Comparison of ENCODE assay signal across 17 cellular contexts in the genomic region with DNA sequence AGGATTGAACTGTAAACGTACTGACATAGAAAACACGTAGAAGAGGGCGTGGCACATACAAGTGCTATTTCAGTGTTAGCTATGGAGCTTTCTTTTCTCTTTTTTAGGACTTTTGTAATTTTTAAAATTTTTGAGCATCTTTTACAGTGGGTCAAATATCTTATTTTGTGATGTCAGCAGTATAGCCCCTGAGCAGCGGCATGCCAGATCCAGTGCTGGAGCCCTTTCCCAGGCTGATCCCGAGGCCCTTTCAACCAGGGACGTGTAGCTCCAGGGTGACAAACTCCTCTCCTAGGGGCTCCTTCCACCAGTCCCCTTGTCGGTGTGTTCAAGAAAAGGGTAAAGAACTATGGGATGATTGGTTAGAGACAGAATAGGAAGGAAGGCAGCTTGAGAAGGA.
DNase-seq lines count a peak whose midpoint lies in the region; ATAC-seq and TF ChIP-seq lines count a peak whose summit lies in the region.
"Had no signal": no experiment of that assay in that cellular context is flagged by ENCODE, and none has a peak within 500 bp of the region (broad histone marks: within the 10 kb centered on the region; RNA-seq: fewer than 3 reads in every experiment).

No MANE protein-coding gene starts in this region.

- H4K8ac ChIP-seq in IMR-90 (ENCODE audit: low read depth in 2 of 2, low read length in 2 of 2) (no peak overlapping the region), trophoblast cell (ENCODE audit: low read depth, low read length) (no peak overlapping the region)

- no peak for TF ChIP-seq RAD21 in IMR-90 (IDR thresholded peaks at IDR 0.05; ENCODE audit: low read length)

- no peak overlapping the region for H4K12ac ChIP-seq in trophoblast cell (ENCODE audit: low read depth, low read length)

- 100% methylated on average over 3 of the region's 7 CpGs; no CpG with 5 or more reads in 1 of the 2 experiments for WGBS in IMR-90 (ENCODE audit: extremely low coverage in 2 of 2, insufficient read length in 1 of 2), 2 experiments
- no CpG with 5 or more reads among the region's 7 CpGs for WGBS in trophoblast cell (ENCODE audit: extremely low coverage, insufficient coverage, insufficient read length)

- intact Hi-C loops in IMR-90 (cut with micrococcal nuclease) = loop anchor here (10.0 kb wide), 1 partner anchor 217 kb away; no protein-coding TSS in a partner anchor

- H3K14ac ChIP-seq in IMR-90 (replicated peaks; ENCODE audit: low read depth, low read length) (no peak overlapping the region), trophoblast cell (ENCODE audit: low read length) (no peak overlapping the region)

- H3K79me2 ChIP-seq in trophoblast cell (ENCODE audit: control insufficient read depth, insufficient read depth, low read length, poor library complexity) = no peaks in the 10 kb centered on the region

- H3K27ac ChIP-seq in IMR-90 (ENCODE audit: insufficient read depth, low read length) = no peak overlapping the region
- no peak overlapping the region for H3K27ac ChIP-seq in trophoblast cell (ENCODE audit: low read depth, low read length)
- H3K27ac ChIP-seq: 22Rv1; A549; BLaER1 treated with 17β-estradiol and CSF1 and Interleukin-3, amounts not matched to agents 10 nM and 100 nM; C4-2B had no signal

- H3K4me3 Mint-ChIP-seq in activated naive CD8-positive, alpha-beta T cell treated with anti-CD3 and anti-CD28 coated beads, Interleukin-2, amount 50 U/mL, for 24 hours = no peak overlapping the region
- H3K4me3 Mint-ChIP-seq in activated naive CD8-positive, alpha-beta T cell treated with anti-CD3 and anti-CD28 coated beads for 36 hours = no peak overlapping the region
- H3K4me3 Mint-ChIP-seq: B cell; CD4-positive, alpha-beta T cell; CD8-positive, alpha-beta T cell had no signal

- H2AK9ac ChIP-seq in IMR-90 (replicated peaks; ENCODE audit: low read depth, low read length, poor library complexity) = no peak overlapping the region

- no peak overlapping the region for H2BK20ac ChIP-seq in IMR-90 (ENCODE audit: low read depth, low read length)

- no peak overlapping the region for H3K4me3 ChIP-seq in IMR-90 (ENCODE audit: insufficient read depth, low read depth, low read length)
- H3K4me3 ChIP-seq in trophoblast cell (ENCODE audit: low read depth, low read length) = no peak overlapping the region
- H3K4me3 ChIP-seq: A549; BLaER1 treated with 17β-estradiol and CSF1 and Interleukin-3, amounts not matched to agents 10 nM and 100 nM had no signal

- H2BK5ac ChIP-seq in IMR-90 (ENCODE audit: low read depth, low read length, poor library complexity, severe bottlenecking) (no peak overlapping the region), trophoblast cell (ENCODE audit: low read depth, low read length, poor library complexity) (no peak overlapping the region)

- POLR2A ChIA-PET in IMR-90 (lab: Charles Lee; ENCODE audit: unreplicated experiment) = no interaction called here

- H4K5ac ChIP-seq in IMR-90 (ENCODE audit: low read depth, low read length) = no peak overlapping the region

- dilution Hi-C loops in IMR-90 (cut with HindIII; ENCODE audit: low sequenced_read_pairs, unreplicated experiment) = no loop called here

- H3K27me3 Mint-ChIP-seq in activated naive CD8-positive, alpha-beta T cell treated with anti-CD3 and anti-CD28 coated beads, Interleukin-2, amount 50 U/mL, for 24 hours = no peaks in the 10 kb centered on the region
- H3K27me3 Mint-ChIP-seq in activated naive CD8-positive, alpha-beta T cell treated with anti-CD3 and anti-CD28 coated beads for 36 hours = no peaks in the 10 kb centered on the region
- H3K27me3 Mint-ChIP-seq: B cell; CD4-positive, alpha-beta T cell had no signal

- H3K23ac ChIP-seq in IMR-90 (ENCODE audit: low read depth, low read length) = no peak overlapping the region
- H3K23ac ChIP-seq in trophoblast cell (ENCODE audit: low read length) = peak overlapping the region; percentile 96

- H2BK120ac ChIP-seq in IMR-90 (ENCODE audit: low read depth, low read length) (no peak overlapping the region), trophoblast cell (ENCODE audit: insufficient read depth, low read length, poor library complexity) (no peak overlapping the region)

- H2AFZ ChIP-seq in IMR-90 (replicated peaks; ENCODE audit: low read length, poor library complexity) = no peak overlapping the region
- H2AFZ ChIP-seq in trophoblast cell (ENCODE audit: insufficient read depth, low read length, poor library complexity) = no peak overlapping the region

- no peak overlapping the region for H3K56ac ChIP-seq in IMR-90 (ENCODE audit: extremely low read depth, insufficient read depth, low read length)

- H3K4me1 ChIP-seq in IMR-90 (ENCODE audit: control insufficient read depth, insufficient read depth, low read length) = no peaks in the 10 kb centered on the region
- no peaks in the 10 kb centered on the region for H3K4me1 ChIP-seq in trophoblast cell (ENCODE audit: control insufficient read depth in 1 of 2, insufficient read depth in 2 of 2, low read length in 2 of 2)
- H3K4me1 ChIP-seq: A549; BLaER1 treated with 17β-estradiol and CSF1 and Interleukin-3, amounts not matched to agents 10 nM and 100 nM; Caco-2 had no signal

- H2BK15ac ChIP-seq in IMR-90 (ENCODE audit: low read depth, low read length) = no peak overlapping the region

- H3K4ac ChIP-seq in IMR-90 (ENCODE audit: low read depth, low read length) = no peak overlapping the region
- no peak overlapping the region for H3K4ac ChIP-seq in trophoblast cell (ENCODE audit: low read depth, low read length)

- 0 out of 4 replicates have a peak, but pooled peaks cover 0 to 6% of the 10 kb centered on the region in 2 experiments for H3K79me1 ChIP-seq in IMR-90 (ENCODE audit: low read depth in 1 of 2, low read length in 2 of 2)
- no peaks in the 10 kb centered on the region for H3K79me1 ChIP-seq in trophoblast cell (ENCODE audit: low read length)

- H3K9ac ChIP-seq in IMR-90 (ENCODE audit: low read depth, low read length) (no peak overlapping the region), trophoblast cell (ENCODE audit: low read length) (no peak overlapping the region)
- H3K9ac ChIP-seq: BLaER1 treated with 17β-estradiol and CSF1 and Interleukin-3, amounts not matched to agents 10 nM and 100 nM had no signal

- H3K9me1 ChIP-seq in IMR-90 (ENCODE audit: insufficient read depth, low read length) = peaks cover 4% of the 10 kb centered on the region; the same call in 1 of the 2 replicates

- ATAC-seq in activated naive CD8-positive, alpha-beta T cell treated with anti-CD3 and anti-CD28 coated beads, Interleukin-2, amount 50 U/mL, for 24 hours = peak; percentile 15
- no peak for ATAC-seq in IMR-90 (ENCODE audit: low read depth)
- ATAC-seq: A549; CD8-positive, alpha-beta T cell had no signal

- H3K9me3 ChIP-seq in IMR-90 (ENCODE audit: control insufficient read depth, insufficient read depth, low read length) = no peaks in the 10 kb centered on the region
- H3K9me3 ChIP-seq in trophoblast cell (ENCODE audit: insufficient read depth, low read depth, low read length) = no peaks in the 10 kb centered on the region
- H3K9me3 ChIP-seq: A549; BLaER1 treated with 17β-estradiol and CSF1 and Interleukin-3, amounts not matched to agents 10 nM and 100 nM; Caco-2 had no signal

- TF ChIP-seq CTCF in IMR-90 (conservative IDR thresholded peaks at IDR 0.05; ENCODE audit: low read depth, low read length) = no peak

- H3K18ac ChIP-seq in IMR-90 (ENCODE audit: low read depth, low read length) (no peak overlapping the region), trophoblast cell (ENCODE audit: low read length) (no peak overlapping the region)

- no peak overlapping the region for H2BK12ac ChIP-seq in trophoblast cell (ENCODE audit: low read length)

- in situ Hi-C loops in IMR-90 (cut with MboI; ENCODE audit: low sequenced_read_pairs) = no loop called here

- no peaks in the 10 kb centered on the region for H3K36me3 ChIP-seq in IMR-90 (ENCODE audit: control insufficient read depth, insufficient read depth, low read length)
- no peaks in the 10 kb centered on the region for H3K36me3 ChIP-seq in trophoblast cell (ENCODE audit: control insufficient read depth in 1 of 2, insufficient read depth in 2 of 2, low read length in 2 of 2)
- H3K36me3 ChIP-seq: BLaER1 treated with 17β-estradiol and CSF1 and Interleukin-3, amounts not matched to agents 10 nM and 100 nM had no signal

- CTCF ChIA-PET in IMR-90 (lab: Yijun Ruan, JAX) = interaction anchor here (1.2 kb wide), 1 partner anchor 20 kb away, joined by 4 read pairs; no protein-coding TSS in a partner anchor

- BruUV-seq in IMR-90 (replicated peaks; lab: Mats Ljungman, UMichigan) = no TSS peak

- no peaks in the 10 kb centered on the region for H3K36me3 Mint-ChIP-seq in activated naive CD8-positive, alpha-beta T cell treated with anti-CD3 and anti-CD28 coated beads, Interleukin-2, amount 50 U/mL, for 24 hours (ENCODE audit: low read depth)
- H3K36me3 Mint-ChIP-seq in activated naive CD8-positive, alpha-beta T cell treated with anti-CD3 and anti-CD28 coated beads for 36 hours = no peaks in the 10 kb centered on the region
- H3K36me3 Mint-ChIP-seq: CD8-positive, alpha-beta T cell had no signal

- H3K27ac Mint-ChIP-seq in activated naive CD8-positive, alpha-beta T cell treated with anti-CD3 and anti-CD28 coated beads, Interleukin-2, amount 50 U/mL, for 24 hours = no peak overlapping the region
- no peak overlapping the region for H3K27ac Mint-ChIP-seq in activated naive CD8-positive, alpha-beta T cell treated with anti-CD3 and anti-CD28 coated beads for 36 hours
- H3K27ac Mint-ChIP-seq: B cell; CD4-positive, alpha-beta T cell; CD8-positive, alpha-beta T cell had no signal

- H4K20me1 ChIP-seq in IMR-90 (ENCODE audit: insufficient read depth, low read length) = no peaks in the 10 kb centered on the region
- H4K20me1 ChIP-seq: BLaER1 treated with 17β-estradiol and CSF1 and Interleukin-3, amounts not matched to agents 10 nM and 100 nM had no signal

- no peak overlapping the region for H4K91ac ChIP-seq in IMR-90 (ENCODE audit: insufficient read depth, low read depth, low read length)
- no peak overlapping the region for H4K91ac ChIP-seq in trophoblast cell (ENCODE audit: low read depth, low read length)

- TF ChIP-seq POLR2A in IMR-90 (IDR thresholded peaks at IDR 0.05; ENCODE audit: low read depth, low read length) = no peak

- H3K27me3 ChIP-seq in IMR-90 (ENCODE audit: control insufficient read depth, insufficient read depth, low read length) (no peaks in the 10 kb centered on the region), trophoblast cell (ENCODE audit: insufficient read depth, low read length) (no peaks in the 10 kb centered on the region)
- H3K27me3 ChIP-seq: BLaER1 treated with 17β-estradiol and CSF1 and Interleukin-3, amounts not matched to agents 10 nM and 100 nM had no signal

- H3K4me2 ChIP-seq in IMR-90 (ENCODE audit: low read depth, low read length) (no peak overlapping the region), trophoblast cell (ENCODE audit: low read length) (no peak overlapping the region)
- H3K4me2 ChIP-seq: A549; BLaER1 treated with 17β-estradiol and CSF1 and Interleukin-3, amounts not matched to agents 10 nM and 100 nM had no signal

- H3K4me1 Mint-ChIP-seq in activated naive CD8-positive, alpha-beta T cell treated with anti-CD3 and anti-CD28 coated beads, Interleukin-2, amount 50 U/mL, for 24 hours = no peaks in the 10 kb centered on the region
- H3K4me1 Mint-ChIP-seq in activated naive CD8-positive, alpha-beta T cell treated with anti-CD3 and anti-CD28 coated beads for 36 hours = no peaks in the 10 kb centered on the region
- H3K4me1 Mint-ChIP-seq: B cell had no signal

- no peaks in the 10 kb centered on the region for H3K9me3 Mint-ChIP-seq in activated naive CD8-positive, alpha-beta T cell treated with anti-CD3 and anti-CD28 coated beads, Interleukin-2, amount 50 U/mL, for 24 hours
- peaks cover 1% of the 10 kb centered on the region for H3K9me3 Mint-ChIP-seq in activated naive CD8-positive, alpha-beta T cell treated with anti-CD3 and anti-CD28 coated beads for 36 hours
- H3K9me3 Mint-ChIP-seq: CD4-positive, alpha-beta T cell; CD8-positive, alpha-beta T cell had no signal

- H2AK5ac ChIP-seq in IMR-90 (ENCODE audit: low read depth, low read length) (no peak overlapping the region), trophoblast cell (ENCODE audit: low read length) (no peak overlapping the region)

- no peak for DNase-seq in activated naive CD8-positive, alpha-beta T cell treated with anti-CD3 and anti-CD28 coated beads, Interleukin-2, amount 50 U/mL, for 24 hours
- DNase-seq in activated naive CD8-positive, alpha-beta T cell treated with anti-CD3 and anti-CD28 coated beads for 36 hours = no peak
- no peak for DNase-seq in IMR-90
- no peak for DNase-seq in trophoblast cell
- no peak for DNase-seq in NCI-H187 treated with DMSO at 0.1 percent for 48 hours (lab: John Stamatoyannopoulos, UW)
- DNase-seq: AML-193; Caco-2; Calu3; CD4-positive, alpha-beta T cell; CD8-positive, alpha-beta T cell; DMS79 treated with DMSO at 0.1 percent for 48 hours; GF-D8 had no signal
